Comparison of ENCODE assay signal across 7 cellular contexts in the genomic region with DNA sequence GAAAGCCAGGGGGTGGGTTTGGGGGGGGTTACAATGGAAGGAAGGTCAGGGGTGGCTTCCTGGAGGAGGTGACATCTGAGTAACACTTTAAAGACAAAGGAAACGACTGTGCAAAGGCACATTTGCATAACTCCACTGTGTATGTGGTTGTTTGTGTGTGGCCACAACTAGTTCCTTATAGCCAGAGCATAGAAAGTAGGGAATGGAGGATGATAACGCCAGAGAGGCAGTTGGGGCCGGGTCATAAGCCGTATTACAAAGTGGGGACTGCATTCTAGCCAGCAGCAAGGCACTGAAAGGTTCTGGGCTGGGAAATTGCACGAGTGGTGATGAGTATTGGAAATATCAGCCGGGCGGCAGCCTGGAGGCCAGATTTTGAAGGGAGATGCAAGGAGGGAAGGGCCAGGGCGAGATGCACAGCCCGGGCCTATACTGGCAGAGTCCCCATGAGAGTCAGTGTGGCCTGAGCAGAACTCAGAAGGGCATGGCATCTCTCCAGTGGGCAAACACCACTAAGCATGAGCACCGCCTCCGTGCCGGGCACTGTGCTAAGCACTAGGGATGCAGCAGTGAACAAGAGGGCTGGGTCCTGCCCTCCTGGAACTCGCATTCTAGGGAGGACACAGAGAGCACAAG. TPM values are rescaled to one million over a fixed set of nuclear protein-coding genes. Genes with fewer than 3 reads are reported as not detected.
A peak's percentile ranks its signal among the peaks of the same experiment; 100 is the strongest.
DNase-seq lines count a peak whose midpoint lies in the region; ATAC-seq and TF ChIP-seq lines count a peak whose summit lies in the region.

No MANE protein-coding gene starts in this region.

- H3K4me1 ChIP-seq in Loucy (ENCODE audit: insufficient read depth, low read length, poor library complexity, severe bottlenecking), result peaks cover 46% of the 10 kb centered on the region
- H3K4me1 ChIP-seq in skeletal muscle satellite cell (ENCODE audit: control insufficient read depth, insufficient read depth, low read length), result peaks cover 55% of the 10 kb centered on the region
- peaks cover 4% of the 10 kb centered on the region; the same call in 1 of the 2 replicates for H3K4me1 ChIP-seq in H9 (ENCODE audit: insufficient read depth, low read length)

- no peaks in the 10 kb centered on the region for H4K20me1 ChIP-seq in Loucy (ENCODE audit: insufficient read depth, low read length, poor library complexity, severe bottlenecking)
- no peaks in the 10 kb centered on the region for H4K20me1 ChIP-seq in H9 (ENCODE audit: control insufficient read depth, insufficient read depth, insufficient read length)

- peak; percentile 18 for ATAC-seq in GM21390 (IDR thresholded peaks at IDR 0.05; ENCODE audit: unreplicated experiment)

- H3T11ph ChIP-seq in H9 (ENCODE audit: low read length), result no peak overlapping the region

- peaks cover 6% of the 10 kb centered on the region; the same call in 1 of the 2 replicates for H3F3A ChIP-seq in Loucy (ENCODE audit: low read depth)

- no peak overlapping the region for H3K56ac ChIP-seq in H9 (ENCODE audit: insufficient read length, low read depth, low read length)

- no peak overlapping the region for H2AK5ac ChIP-seq in H9 (ENCODE audit: insufficient read length, low read length)

- peaks cover 9 to 17% (median 12%) of the 10 kb centered on the region in 3 experiments; a peak in 6 of 7 replicates for H3K36me3 Mint-ChIP-seq in H9 (ENCODE audit: insufficient read depth in 1 of 3, low read depth in 3 of 3)

- H2BK20ac ChIP-seq in H9 (ENCODE audit: low read depth, low read length, poor library complexity, severe bottlenecking), result no peak overlapping the region

- H3K9me3 ChIP-seq in Loucy (ENCODE audit: insufficient read depth, low read depth, low read length), result no peaks in the 10 kb centered on the region
- H3K9me3 ChIP-seq in skeletal muscle satellite cell (replicated peaks; ENCODE audit: low read length), result no peaks in the 10 kb centered on the region
- H3K9me3 ChIP-seq in H9 (ENCODE audit: control insufficient read depth, low read depth, low read length), result no peaks in the 10 kb centered on the region

- no peaks in the 10 kb centered on the region for H3K23me2 ChIP-seq in H9 (ENCODE audit: insufficient read length, low read depth, low read length, poor library complexity, severe bottlenecking)

- peaks cover 7% of the 10 kb centered on the region for H3K27me3 Mint-ChIP-seq in H9 (ENCODE audit: low read depth)

- H3K23ac ChIP-seq in H9 (ENCODE audit: insufficient read length, low read depth, low read length), result no peak overlapping the region

- peak overlapping the region in 1 of 2 experiments; percentile 11; a peak in 1 of 5 replicates for H3K4me3 Mint-ChIP-seq in H9

- H3K4ac ChIP-seq in H9 (ENCODE audit: low read depth, low read length), result no peak overlapping the region

- H3K79me2 ChIP-seq in Loucy (ENCODE audit: insufficient read depth, low read length) (peaks cover 8% of the 10 kb centered on the region; the same call in 1 of the 2 replicates), H9 (ENCODE audit: insufficient read depth, low read length) (no peaks in the 10 kb centered on the region)

- no CpG with 5 or more reads among the region's 13 CpGs for WGBS in H9 (ENCODE audit: extremely low coverage, insufficient read length, low lambda C conversion rate)

- H3K4me2 ChIP-seq in Loucy (ENCODE audit: low read depth, low read length, poor library complexity, severe bottlenecking), result peak overlapping the region; percentile 76
- H3K4me2 ChIP-seq in skeletal muscle satellite cell (ENCODE audit: low read length), result peak overlapping the region; percentile 51
- no peak overlapping the region for H3K4me2 ChIP-seq in H9 (ENCODE audit: insufficient read depth, insufficient read length, low read length)

- H3K9me2 ChIP-seq in Loucy (replicated peaks; ENCODE audit: low read depth, low read length), result no peaks in the 10 kb centered on the region

- H2AFZ ChIP-seq in Loucy (ENCODE audit: low read length) (no peak overlapping the region), H9 (ENCODE audit: low read length) (no peak overlapping the region)

- H3K9ac ChIP-seq in Loucy (ENCODE audit: low read depth, low read length, poor library complexity, severe bottlenecking) (peak overlapping the region; percentile 73), skeletal muscle satellite cell (ENCODE audit: low read depth, low read length) (peak overlapping the region; percentile 45), H9 (ENCODE audit: extremely low read depth, insufficient read length, low read length) (no peak overlapping the region)

- H4K91ac ChIP-seq in H9 (ENCODE audit: insufficient read length, low read depth, low read length), result no peak overlapping the region

- no peak for TF ChIP-seq CTCF in Loucy (conservative IDR thresholded peaks at IDR 0.05; ENCODE audit: low read length)
- no peak for TF ChIP-seq CTCF in H9 (conservative IDR thresholded peaks at IDR 0.05)

- H3K9me3 Mint-ChIP-seq in H9, result peaks cover 2 to 3% of the 10 kb centered on the region in 2 experiments; a peak in 2 of 5 replicates

- peak overlapping the region in 1 of 3 experiments; percentile 87; a peak in 1 of 7 replicates for H3K27ac Mint-ChIP-seq in H9

- no peak overlapping the region for H2BK120ac ChIP-seq in H9 (ENCODE audit: low read depth, low read length, poor library complexity, severe bottlenecking)

- no peak overlapping the region for H3K14ac ChIP-seq in H9 (ENCODE audit: insufficient read depth, low read length)

- H3K18ac ChIP-seq in H9 (ENCODE audit: insufficient read length, low read depth, low read length), result no peak overlapping the region

- no peak overlapping the region for H2BK15ac ChIP-seq in H9 (ENCODE audit: low read depth, low read length)

- H3K27me3 ChIP-seq in Loucy (ENCODE audit: insufficient read depth, low read length, poor library complexity, severe bottlenecking) (no peaks in the 10 kb centered on the region), skeletal muscle satellite cell (ENCODE audit: control insufficient read depth, insufficient read depth, low read length) (no peaks in the 10 kb centered on the region), H9 (ENCODE audit: insufficient read depth, low read length) (no peaks in the 10 kb centered on the region)

- H3K4me1 Mint-ChIP-seq in H9, result peaks cover 38 to 45% of the 10 kb centered on the region in 2 experiments

- no peak overlapping the region for H4K5ac ChIP-seq in H9 (ENCODE audit: insufficient read length, low read depth, low read length)

- H2BK5ac ChIP-seq in H9 (ENCODE audit: insufficient read length, low read length), result no peak overlapping the region

- no peaks in the 10 kb centered on the region for H3K79me1 ChIP-seq in H9 (ENCODE audit: insufficient read depth, low read depth, low read length, poor library complexity, severe bottlenecking)

- peak; percentile 56 for DNase-seq in dermis blood vessel endothelial cell
- no peak for DNase-seq in H9
- DNase-seq in activated CD8-positive, alpha-beta memory T cell treated with anti-CD3 and anti-CD28 coated beads for 24 hours, result no peak
- no peak for DNase-seq in NCI-H748 (lab: John Stamatoyannopoulos, UW; ENCODE audit: unreplicated experiment)

- H3K36me3 ChIP-seq in Loucy (ENCODE audit: insufficient read depth, low read length), result no peaks in the 10 kb centered on the region; the same call in 1 of the 2 replicates
- no peaks in the 10 kb centered on the region for H3K36me3 ChIP-seq in skeletal muscle satellite cell (ENCODE audit: insufficient read depth, low read length)

- no peak overlapping the region for H2BK12ac ChIP-seq in H9 (ENCODE audit: insufficient read length, low read depth, low read length)

- peak overlapping the region; percentile 60 for H3K4me3 ChIP-seq in Loucy (ENCODE audit: low read length, poor library complexity, severe bottlenecking)
- H3K4me3 ChIP-seq in skeletal muscle satellite cell (ENCODE audit: low read length), result peak overlapping the region; percentile 16

- no peak overlapping the region for H3K27ac ChIP-seq in H9 (ENCODE audit: insufficient read length, low read depth, low read length)

- H4K8ac ChIP-seq in H9 (replicated peaks; ENCODE audit: insufficient read length, low read depth, low read length), result no peak overlapping the region

RNA-seq across cellular contexts. Expression of gene TK2, which starts 33.6 kb away (rescaled TPM):
- total RNA-seq in dermis blood vessel endothelial cell, result 41.0 and 46.5 TPM in 2 replicates
- 15.9 and 21.0 TPM in 2 replicates for total RNA-seq in skeletal muscle satellite cell (2012; rRNA removed)
- 5.2 and 6.3 TPM in 2 replicates for total RNA-seq in H9 (2021)

RNA-seq across cellular contexts. Expression of gene CKLF, which starts 36.1 kb away (rescaled TPM):
- total RNA-seq in dermis blood vessel endothelial cell, result 75.6 and 102 TPM in 2 replicates
- 39.0 and 51.8 TPM in 2 replicates for total RNA-seq in skeletal muscle satellite cell (2012; rRNA removed)
- total RNA-seq in H9 (2021), result 23.1 and 25.9 TPM in 2 replicates

RNA-seq across cellular contexts. Expression of gene CMTM1, which starts 49.9 kb away (rescaled TPM):
- total RNA-seq in dermis blood vessel endothelial cell (2.7 and 3.6 TPM in 2 replicates), H9 (2021) (2.1 and 2.6 TPM in 2 replicates)
- total RNA-seq in skeletal muscle satellite cell (2012; rRNA removed), result 0.76 and 1.3 TPM in 2 replicates
